Comparison of ENCODE assay signal across 12 cellular contexts in genomic region chr1:38818706-38819439, GRCh38. TPM values are rescaled to one million over a fixed set of nuclear protein-coding genes. Genes with fewer than 3 reads are reported as not detected.
DNase-seq lines count a peak whose midpoint lies in the region; ATAC-seq and TF ChIP-seq lines count a peak whose summit lies in the region.
"Had no signal": no experiment of that assay in that cellular context is flagged by ENCODE, and none has a peak within 500 bp of the region (broad histone marks: within the 10 kb centered on the region; RNA-seq: fewer than 3 reads in every experiment).

No MANE protein-coding gene starts in this region.

- peaks cover 23% of the 10 kb centered on the region for H3K4me1 Mint-ChIP-seq in neural crest cell
- H3K4me1 Mint-ChIP-seq in activated T-helper 2 cell treated with anti-CD3 and anti-CD28 coated beads, Interferon-gamma antibody, Interleukin-2, Interleukin-4, amounts not matched to agents 10 μg/mL and 5 μg/mL and 100 μg/mL, durations not matched to agents 14 hours and 24 hours and 36 hours (ENCODE audit: low read depth), result peaks cover 10% of the 10 kb centered on the region

- peaks cover 9% of the 10 kb centered on the region; the same call in 1 of the 2 replicates for H3K9me3 ChIP-seq in IMR-90 (ENCODE audit: control insufficient read depth, insufficient read depth, low read length)
- no peaks in the 10 kb centered on the region for H3K9me3 ChIP-seq in esophagus (ENCODE audit: control insufficient read depth in 2 of 2, insufficient read depth in 1 of 2, low read depth in 1 of 2, low read length in 1 of 2)
- H3K9me3 ChIP-seq: tibial artery had no signal

- H3K27ac ChIP-seq in ACC112 (ENCODE audit: low read depth, low read length) (no peak overlapping the region), IMR-90 (ENCODE audit: insufficient read depth, low read length) (no peak overlapping the region), esophagus (ENCODE audit: low read depth in 2 of 2, low read length in 1 of 2) (no peak overlapping the region)
- H3K27ac ChIP-seq: C4-2B, tibial artery had no signal

- no peak for DNase-seq in IMR-90
- no peak for DNase-seq in neural crest cell (ENCODE audit: low read depth, low spot score)
- no peak for DNase-seq in NCI-H1105 (lab: John Stamatoyannopoulos, UW)
- DNase-seq in activated T-helper 2 cell treated with anti-CD3 and anti-CD28 coated beads, Interferon-gamma antibody, Interleukin-2, Interleukin-4, amounts not matched to agents 10 μg/mL and 5 μg/mL and 100 μg/mL, durations not matched to agents 14 hours and 24 hours and 36 hours (ENCODE audit: low spot score), result no peak
- no peak for DNase-seq in left lobe of liver (ENCODE audit: low spot score)
- DNase-seq in NCI-H1436 treated with DMSO at 0.1 percent for 48 hours (lab: John Stamatoyannopoulos, UW), result no peak
- DNase-seq: cortex of kidney, tibial artery had no signal

- dilution Hi-C loops in IMR-90 (cut with HindIII; ENCODE audit: low sequenced_read_pairs, unreplicated experiment), result no loop called here

- no peak overlapping the region for H2BK20ac ChIP-seq in IMR-90 (ENCODE audit: low read depth, low read length)

- no peaks in the 10 kb centered on the region for H3K79me2 ChIP-seq in ACC112 (ENCODE audit: control insufficient read depth, insufficient read depth, low read length, unreplicated experiment)

- H3K9me1 ChIP-seq in IMR-90 (ENCODE audit: insufficient read depth, low read length), result no peaks in the 10 kb centered on the region

- POLR2A ChIA-PET in IMR-90 (lab: Charles Lee; ENCODE audit: unreplicated experiment), result no interaction called here

- H4K8ac ChIP-seq in IMR-90 (ENCODE audit: low read depth in 2 of 2, low read length in 2 of 2), result no peak overlapping the region

- H3K4me1 ChIP-seq in ACC112 (ENCODE audit: control insufficient read depth, insufficient read depth, low read length, unreplicated experiment), result peaks cover 2% of the 10 kb centered on the region
- no peaks in the 10 kb centered on the region; the same call in 1 of the 2 replicates for H3K4me1 ChIP-seq in IMR-90 (ENCODE audit: control insufficient read depth, insufficient read depth, low read length)
- peaks cover 3% of the 10 kb centered on the region in 2 donors for H3K4me1 ChIP-seq in esophagus (ENCODE audit: control insufficient read depth in 2 of 2, insufficient read depth in 2 of 2, low read length in 1 of 2)

- H2AFZ ChIP-seq in ACC112 (ENCODE audit: low read length, unreplicated experiment) (peak overlapping the region; percentile 25), IMR-90 (replicated peaks; ENCODE audit: low read length, poor library complexity) (peak overlapping the region; percentile 71)

- H3K23ac ChIP-seq in IMR-90 (ENCODE audit: low read depth, low read length), result no peak overlapping the region

- peaks cover 52% of the 10 kb centered on the region for H3K27me3 Mint-ChIP-seq in neural crest cell (ENCODE audit: low read depth)
- H3K27me3 Mint-ChIP-seq in activated T-helper 2 cell treated with anti-CD3 and anti-CD28 coated beads, Interferon-gamma antibody, Interleukin-2, Interleukin-4, amounts not matched to agents 10 μg/mL and 5 μg/mL and 100 μg/mL, durations not matched to agents 14 hours and 24 hours and 36 hours (ENCODE audit: low read depth), result peaks cover 62% of the 10 kb centered on the region

- no peak overlapping the region for H2BK15ac ChIP-seq in IMR-90 (ENCODE audit: low read depth, low read length)

- no peak overlapping the region for H3K14ac ChIP-seq in IMR-90 (replicated peaks; ENCODE audit: low read depth, low read length)

- no peaks in the 10 kb centered on the region for H4K20me1 ChIP-seq in IMR-90 (ENCODE audit: insufficient read depth, low read length)

- no peak overlapping the region for H4K91ac ChIP-seq in IMR-90 (ENCODE audit: insufficient read depth, low read depth, low read length)

- H3K4me3 ChIP-seq in ACC112 (ENCODE audit: low read depth, low read length) (0 out of 2 replicates have a peak overlapping the region, but pooled peaks have one; percentile 26), IMR-90 (ENCODE audit: insufficient read depth, low read depth, low read length) (no peak overlapping the region), esophagus (ENCODE audit: low read depth in 1 of 2, low read length in 2 of 2) (peak overlapping the region; percentile 22 to 29)

- no peak overlapping the region for H2AK9ac ChIP-seq in IMR-90 (replicated peaks; ENCODE audit: low read depth, low read length, poor library complexity)

- H3K4me2 ChIP-seq in IMR-90 (ENCODE audit: low read depth, low read length), result peak overlapping the region; percentile 65; the same call in 1 of the 2 replicates

- no peaks in the 10 kb centered on the region for H3K36me3 ChIP-seq in ACC112 (ENCODE audit: insufficient read depth, low read length)
- no peaks in the 10 kb centered on the region for H3K36me3 ChIP-seq in IMR-90 (ENCODE audit: control insufficient read depth, insufficient read depth, low read length)
- H3K36me3 ChIP-seq in esophagus (ENCODE audit: control insufficient read depth in 2 of 2, insufficient read depth in 2 of 2, low read length in 1 of 2), result no peaks in the 10 kb centered on the region
- H3K36me3 ChIP-seq: tibial artery had no signal

- H4K5ac ChIP-seq in IMR-90 (ENCODE audit: low read depth, low read length), result no peak overlapping the region

- H3K36me3 Mint-ChIP-seq in neural crest cell (ENCODE audit: low read depth), result no peaks in the 10 kb centered on the region
- H3K36me3 Mint-ChIP-seq in activated T-helper 2 cell treated with anti-CD3 and anti-CD28 coated beads, Interferon-gamma antibody, Interleukin-2, Interleukin-4, amounts not matched to agents 10 μg/mL and 5 μg/mL and 100 μg/mL, durations not matched to agents 14 hours and 24 hours and 36 hours (ENCODE audit: low read depth), result no peaks in the 10 kb centered on the region

- no peak overlapping the region for H2AK5ac ChIP-seq in IMR-90 (ENCODE audit: low read depth, low read length)

- H3K9me3 Mint-ChIP-seq in neural crest cell, result no peaks in the 10 kb centered on the region
- H3K9me3 Mint-ChIP-seq in activated T-helper 2 cell treated with anti-CD3 and anti-CD28 coated beads, Interferon-gamma antibody, Interleukin-2, Interleukin-4, amounts not matched to agents 10 μg/mL and 5 μg/mL and 100 μg/mL, durations not matched to agents 14 hours and 24 hours and 36 hours, result no peaks in the 10 kb centered on the region
- H3K9me3 Mint-ChIP-seq: activated naive CD4-positive, alpha-beta T cell treated with anti-CD3 and anti-CD28 coated beads for 36 hours had no signal

- no peak for TF ChIP-seq CTCF in IMR-90 (conservative IDR thresholded peaks at IDR 0.05; ENCODE audit: low read depth, low read length)
- no peak for TF ChIP-seq CTCF in neural crest cell (conservative IDR thresholded peaks at IDR 0.05)

- no peak overlapping the region for H3K18ac ChIP-seq in IMR-90 (ENCODE audit: low read depth, low read length)

- H2BK120ac ChIP-seq in IMR-90 (ENCODE audit: low read depth, low read length), result no peak overlapping the region

- peak overlapping the region; percentile 82 for H3K4me3 Mint-ChIP-seq in neural crest cell
- H3K4me3 Mint-ChIP-seq in activated T-helper 2 cell treated with anti-CD3 and anti-CD28 coated beads, Interferon-gamma antibody, Interleukin-2, Interleukin-4, amounts not matched to agents 10 μg/mL and 5 μg/mL and 100 μg/mL, durations not matched to agents 14 hours and 24 hours and 36 hours (ENCODE audit: low read depth), result no peak overlapping the region
- H3K4me3 Mint-ChIP-seq: activated naive CD4-positive, alpha-beta T cell treated with anti-CD3 and anti-CD28 coated beads for 36 hours had no signal

- CTCF ChIA-PET in IMR-90 (lab: Yijun Ruan, JAX), result interaction anchor here (1.0 to 1.2 kb wide), 2 partner anchors 12 to 16 kb away, joined by 3 to 6 read pairs; no protein-coding TSS in a partner anchor

- in situ Hi-C loops in IMR-90 (cut with MboI; ENCODE audit: low sequenced_read_pairs), result loop anchor here (25.0 kb wide), 1 partner anchor 1207 kb away; no protein-coding TSS in a partner anchor

- no peak overlapping the region for H3K9ac ChIP-seq in IMR-90 (ENCODE audit: low read depth, low read length)

- H3K56ac ChIP-seq in IMR-90 (ENCODE audit: extremely low read depth, insufficient read depth, low read length), result no peak overlapping the region

- no peaks in the 10 kb centered on the region for H3K79me1 ChIP-seq in IMR-90 (ENCODE audit: low read depth in 1 of 2, low read length in 2 of 2)

- H3K27ac Mint-ChIP-seq in neural crest cell (ENCODE audit: unreplicated experiment), result no peak overlapping the region
- no peak overlapping the region for H3K27ac Mint-ChIP-seq in activated T-helper 2 cell treated with anti-CD3 and anti-CD28 coated beads, Interferon-gamma antibody, Interleukin-2, Interleukin-4, amounts not matched to agents 10 μg/mL and 5 μg/mL and 100 μg/mL, durations not matched to agents 14 hours and 24 hours and 36 hours
- H3K27ac Mint-ChIP-seq: activated naive CD4-positive, alpha-beta T cell treated with anti-CD3 and anti-CD28 coated beads for 36 hours had no signal

- H3K4ac ChIP-seq in IMR-90 (ENCODE audit: low read depth, low read length), result no peak overlapping the region

- BruUV-seq in IMR-90 (replicated peaks; lab: Mats Ljungman, UMichigan), result no TSS peak

- 4% methylated on average over 5 of the region's 28 CpGs; no CpG with 5 or more reads in 1 of the 2 experiments for WGBS in IMR-90 (ENCODE audit: extremely low coverage in 2 of 2, insufficient read length in 1 of 2), 2 experiments
- WGBS in esophagus, 2 donors, result 14 to 17% methylated on average over 28 of the region's 28 CpGs

- TF ChIP-seq RAD21 in IMR-90 (IDR thresholded peaks at IDR 0.05; ENCODE audit: low read length), result no peak

- no peak overlapping the region for H2BK5ac ChIP-seq in IMR-90 (ENCODE audit: low read depth, low read length, poor library complexity, severe bottlenecking)

- TF ChIP-seq POLR2A in IMR-90 (IDR thresholded peaks at IDR 0.05; ENCODE audit: low read depth, low read length), result no peak

- H3K27me3 ChIP-seq in ACC112 (ENCODE audit: insufficient read depth, low read length), result peaks cover 86% of the 10 kb centered on the region
- H3K27me3 ChIP-seq in IMR-90 (ENCODE audit: control insufficient read depth, insufficient read depth, low read length), result peaks cover 77% of the 10 kb centered on the region
- H3K27me3 ChIP-seq in esophagus (ENCODE audit: control insufficient read depth in 1 of 2, insufficient read depth in 2 of 2, low read length in 2 of 2), result peaks cover 0 to 5% of the 10 kb centered on the region in 2 donors

- no peak for ATAC-seq in IMR-90 (ENCODE audit: low read depth)
- no peak for ATAC-seq in left lobe of liver

- intact Hi-C loops in IMR-90 (cut with micrococcal nuclease), result no loop called here
- intact Hi-C loops in activated T-helper 2 cell treated with anti-CD3 and anti-CD28 coated beads, Interferon-gamma antibody, Interleukin-2, Interleukin-4, amounts not matched to agents 10 μg/mL and 5 μg/mL and 100 μg/mL, durations not matched to agents 14 hours and 24 hours and 36 hours (cut with micrococcal nuclease), result no loop called here

RNA-seq across cellular contexts. Expression of gene RRAGC, which starts 40.7 kb away (rescaled TPM):
- total RNA-seq in IMR-90 (2012; rRNA removed) (7.2 and 11.7 TPM in 2 replicates), neural crest cell (21.0 and 24.1 TPM in 2 replicates), left lobe of liver (6.9 TPM)
- polyA plus RNA-seq in IMR-90 (2012; rRNA removed) (9.3 and 12.2 TPM in 2 replicates), esophagus (10 to 100 TPM in 1 of 2 donors, 1 to 10 TPM in 1; 7.7 to 18.4 TPM)
- 2.4 and 3.9 TPM in 2 replicates for polyA plus RNA-seq in IMR-90 (2012; cell fraction: cytosol; rRNA removed)
- 0.69 and 5.1 TPM in 2 replicates for polyA plus RNA-seq in IMR-90 (2012; cell fraction: nucleus; rRNA removed; ENCODE audit: low replicate concordance)
- total RNA-seq in activated T-helper 2 cell treated with anti-CD3 and anti-CD28 coated beads, Interferon-gamma antibody, Interleukin-2, Interleukin-4, amounts not matched to agents 10 μg/mL and 5 μg/mL and 100 μg/mL, durations not matched to agents 14 hours and 24 hours and 36 hours, result 13.3 and 14.2 TPM in 2 replicates

RNA-seq across cellular contexts. Expression of gene MYCBP, which starts 54.3 kb away (rescaled TPM):
- 9.9 and 15.6 TPM in 2 replicates for total RNA-seq in IMR-90 (2012; rRNA removed)
- 10.1 and 11.9 TPM in 2 replicates for polyA plus RNA-seq in IMR-90 (2012; rRNA removed)
- polyA plus RNA-seq in IMR-90 (2012; cell fraction: cytosol; rRNA removed), result 2.7 and 4.7 TPM in 2 replicates
- 0.90 and 5.1 TPM in 2 replicates for polyA plus RNA-seq in IMR-90 (2012; cell fraction: nucleus; rRNA removed; ENCODE audit: low replicate concordance)
- polyA plus RNA-seq in esophagus, result 10 to 100 TPM; 13.0 to 19.1 TPM
- 15.0 and 20.7 TPM in 2 replicates for total RNA-seq in neural crest cell
- 31.7 and 34.9 TPM in 2 replicates for total RNA-seq in activated T-helper 2 cell treated with anti-CD3 and anti-CD28 coated beads, Interferon-gamma antibody, Interleukin-2, Interleukin-4, amounts not matched to agents 10 μg/mL and 5 μg/mL and 100 μg/mL, durations not matched to agents 14 hours and 24 hours and 36 hours
- total RNA-seq in left lobe of liver, result 10.9 TPM
